ENCODE assay signal across 1 cellular context in genomic region chr5:176779537-176779936, GRCh38.
TF ChIP-seq lines count a peak whose summit lies in the region.

No MANE protein-coding gene starts in this region.

TF ChIP-seq in HepG2, 621 proteins besides CTCF, POLR2A, EP300 and RAD21 (continued from another document):
- TF ChIP-seq MLXIP (CRISPR knock-in tag; IDR thresholded peaks at IDR 0.05; ENCODE audit: borderline replicate concordance): no peak
- TF ChIP-seq MATR3 (CRISPR knock-in tag; IDR thresholded peaks at IDR 0.05): no peak
- no peak for TF ChIP-seq CREB3 (CRISPR knock-in tag; IDR thresholded peaks at IDR 0.05)
- no peak for TF ChIP-seq HOXA7 (CRISPR knock-in tag; IDR thresholded peaks at IDR 0.05)
